ENCODE assay signal across 29 cellular contexts in the genomic region with DNA sequence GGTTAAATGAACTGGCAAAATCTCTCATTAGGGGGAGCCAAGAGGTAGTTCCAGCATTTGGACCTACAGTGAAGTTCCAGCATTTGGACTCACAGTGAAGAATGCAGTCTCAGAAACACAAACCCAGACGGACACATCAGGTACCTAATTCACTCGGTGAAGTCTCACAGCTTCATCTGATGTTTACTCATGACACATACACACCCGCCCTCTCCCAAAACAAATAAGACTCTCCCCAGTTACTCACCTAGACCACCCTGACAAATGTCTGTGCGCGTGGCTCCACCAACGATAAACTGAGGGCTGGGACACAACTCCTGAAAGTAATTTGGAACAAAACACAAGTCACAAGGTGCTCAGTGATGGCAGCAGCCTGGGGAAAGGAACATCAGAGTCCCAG. TPM values are rescaled to one million over a fixed set of nuclear protein-coding genes. Genes with fewer than 3 reads are reported as not detected.
DNase-seq lines count a peak whose midpoint lies in the region; ATAC-seq and TF ChIP-seq lines count a peak whose summit lies in the region.
"Had no signal": no experiment of that assay in that cellular context is flagged by ENCODE, and none has a peak within 500 bp of the region (broad histone marks: within the 10 kb centered on the region; RNA-seq: fewer than 3 reads in every experiment).

No MANE protein-coding gene starts in this region.

- H3K4me1 ChIP-seq in RWPE2 (ENCODE audit: insufficient read depth, poor library complexity, severe bottlenecking), result peaks cover 7% of the 10 kb centered on the region
- peaks cover 0 to 34% (median 5%) of the 10 kb centered on the region in 4 donors for H3K4me1 ChIP-seq in stomach
- H3K4me1 ChIP-seq: tibial nerve had no signal

- H3K36me3 ChIP-seq in RWPE2 (ENCODE audit: low read depth), result no peaks in the 10 kb centered on the region
- H3K36me3 ChIP-seq in stomach, result peaks cover 0 to 9% (median 6%) of the 10 kb centered on the region in 4 donors
- H3K36me3 ChIP-seq: esophagus muscularis mucosa, right lobe of liver, tibial nerve had no signal

- no peak for TF ChIP-seq POLR2A in stomach (IDR thresholded peaks at IDR 0.05)

- DNase-seq in NCI-H1092 treated with DMSO at 0.1 percent for 48 hours (lab: John Stamatoyannopoulos, UW), result peak; percentile 42
- no peak for DNase-seq in NCI-H1092 (lab: John Stamatoyannopoulos, UW)
- no peak for DNase-seq in RWPE2 (ENCODE audit: low spot score)
- DNase-seq in stomach, result no peak
- no peak for DNase-seq in OCI-M2 (lab: John Stamatoyannopoulos, UW; ENCODE audit: unreplicated experiment)
- DNase-seq in amniotic stem cell (lab: John Stamatoyannopoulos, UW), result no peak
- DNase-seq: 8988T; activated CD4-positive, alpha-beta T cell treated with anti-CD3 and anti-CD28 coated beads for 4 hours; activated T-cell treated with anti-CD3 and anti-CD28 coated beads, Interleukin-2, amount 50 U/mL, for 24 hours; CD4-positive, alpha-beta T cell; effector CD8-positive, alpha-beta T cell; GDM1; GM23248; KG1; NCI-H187 treated with DMSO at 0.1 percent for 48 hours; NCI-H774; posterior cingulate gyrus; right lobe of liver; stimulated activated naive CD8-positive, alpha-beta T cell treated with anti-CD3 and anti-CD28 coated beads, Interleukin-15, amount 100 ng/mL, for 72 hours had no signal

- TF ChIP-seq EP300 in stomach (IDR thresholded peaks at IDR 0.05), result no peak

- no peaks in the 10 kb centered on the region for H3K9me3 Mint-ChIP-seq in stimulated activated memory B cell treated with anti-CD40 and anti-IgM and Interleukin-4, amounts not matched to agents 10 μg/mL and 1 μg/mL and 100 μg/mL, for 72 hours
- H3K9me3 Mint-ChIP-seq: activated T-cell treated with anti-CD3 and anti-CD28 coated beads, Interleukin-2, amount 50 U/mL, for 24 hours; CD4-positive, alpha-beta T cell; stimulated activated naive CD8-positive, alpha-beta T cell treated with anti-CD3 and anti-CD28 coated beads, Interleukin-15, amount 100 ng/mL, for 72 hours had no signal

- H3K27ac ChIP-seq in RWPE2 (ENCODE audit: poor library complexity, severe bottlenecking), result no peak overlapping the region
- H3K27ac ChIP-seq in stomach, result peak overlapping the region in 3 of 5 donors; percentile 13 to 70 (median 36)
- H3K27ac ChIP-seq: esophagus muscularis mucosa, GM23248, tibial nerve had no signal

- no peak overlapping the region for H3K27ac Mint-ChIP-seq in stimulated activated memory B cell treated with anti-CD40 and anti-IgM and Interleukin-4, amounts not matched to agents 10 μg/mL and 1 μg/mL and 100 μg/mL, for 72 hours
- H3K27ac Mint-ChIP-seq: activated T-cell treated with anti-CD3 and anti-CD28 coated beads, Interleukin-2, amount 50 U/mL, for 24 hours; CD4-positive, alpha-beta T cell; stimulated activated naive CD8-positive, alpha-beta T cell treated with anti-CD3 and anti-CD28 coated beads, Interleukin-15, amount 100 ng/mL, for 72 hours had no signal

- H3K4me1 Mint-ChIP-seq in stimulated activated memory B cell treated with anti-CD40 and anti-IgM and Interleukin-4, amounts not matched to agents 10 μg/mL and 1 μg/mL and 100 μg/mL, for 72 hours, result no peaks in the 10 kb centered on the region
- H3K4me1 Mint-ChIP-seq: stimulated activated naive CD8-positive, alpha-beta T cell treated with anti-CD3 and anti-CD28 coated beads, Interleukin-15, amount 100 ng/mL, for 72 hours had no signal

- no peak overlapping the region for H3K4me3 ChIP-seq in RWPE2 (ENCODE audit: severe bottlenecking)
- no peak overlapping the region for H3K4me3 ChIP-seq in stomach
- H3K4me3 ChIP-seq: esophagus muscularis mucosa, GM23248, right lobe of liver, tibial nerve had no signal

- no peak overlapping the region for H3K4me3 Mint-ChIP-seq in stimulated activated memory B cell treated with anti-CD40 and anti-IgM and Interleukin-4, amounts not matched to agents 10 μg/mL and 1 μg/mL and 100 μg/mL, for 72 hours
- H3K4me3 Mint-ChIP-seq: activated T-cell treated with anti-CD3 and anti-CD28 coated beads, Interleukin-2, amount 50 U/mL, for 24 hours; brain; CD4-positive, alpha-beta T cell; stimulated activated naive CD8-positive, alpha-beta T cell treated with anti-CD3 and anti-CD28 coated beads, Interleukin-15, amount 100 ng/mL, for 72 hours had no signal

- WGBS in stomach, 5 donors, result 34 to 48% (median 38%) methylated on average over 6 of the region's 6 CpGs

- intact Hi-C loops in stomach (cut with DNase I; ENCODE audit: low total_unique reads), result no loop called here

- no peaks in the 10 kb centered on the region for H3K36me3 Mint-ChIP-seq in stimulated activated memory B cell treated with anti-CD40 and anti-IgM and Interleukin-4, amounts not matched to agents 10 μg/mL and 1 μg/mL and 100 μg/mL, for 72 hours
- H3K36me3 Mint-ChIP-seq: brain had no signal

- TF ChIP-seq CTCF in RWPE2 (IDR thresholded peaks at IDR 0.05; ENCODE audit: poor library complexity, severe bottlenecking) (no peak), stomach (IDR thresholded peaks at IDR 0.05) (no peak)

- peaks cover 40% of the 10 kb centered on the region for H3K27me3 Mint-ChIP-seq in stimulated activated memory B cell treated with anti-CD40 and anti-IgM and Interleukin-4, amounts not matched to agents 10 μg/mL and 1 μg/mL and 100 μg/mL, for 72 hours
- H3K27me3 Mint-ChIP-seq: stimulated activated naive CD8-positive, alpha-beta T cell treated with anti-CD3 and anti-CD28 coated beads, Interleukin-15, amount 100 ng/mL, for 72 hours had no signal

- 0 out of 3 replicates have a peak, but pooled peaks have one; percentile 22 for ATAC-seq in RWPE2 (ENCODE audit: low read depth)
- ATAC-seq in esophagus mucosa, result peak; percentile 18
- no peak for ATAC-seq in stimulated activated memory B cell treated with anti-CD40 and anti-IgM and Interleukin-4, amounts not matched to agents 10 μg/mL and 1 μg/mL and 100 μg/mL, for 72 hours
- ATAC-seq: stimulated activated naive CD8-positive, alpha-beta T cell treated with anti-CD3 and anti-CD28 coated beads, Interleukin-15, amount 100 ng/mL, for 72 hours had no signal

- no peaks in the 10 kb centered on the region for H3K27me3 ChIP-seq in RWPE2 (ENCODE audit: insufficient read depth, poor library complexity, severe bottlenecking)
- H3K27me3 ChIP-seq in stomach, result no peaks in the 10 kb centered on the region
- H3K27me3 ChIP-seq: esophagus muscularis mucosa, right lobe of liver, tibial nerve had no signal

- H3K9me3 ChIP-seq in RWPE2 (ENCODE audit: severe bottlenecking) (no peaks in the 10 kb centered on the region), stomach (no peaks in the 10 kb centered on the region)
- H3K9me3 ChIP-seq: esophagus muscularis mucosa, right lobe of liver, tibial nerve had no signal

RNA-seq across cellular contexts. Expression of gene CAPN8, which starts 11.4 kb away (rescaled TPM):
- total RNA-seq in esophagus mucosa (1.2 TPM), stomach (100 to 1,000 TPM in 4 of 5 donors, 10 to 100 TPM in 1; 67.5 to 581 (median 254) TPM)
- polyA plus RNA-seq in stomach, result 100 to 1,000 TPM in 1 of 3 donors, 10 to 100 TPM in 2; 28.3 to 127 (median 31.0) TPM
- total RNA-seq: activated CD8-positive, alpha-beta memory T cell treated with anti-CD3 and anti-CD28 coated beads for 36 hours; frontal cortex; GM23248; SK-MEL-5; T-helper 1 cell treated with Interleukin-12 subunit alpha and Interleukin-12 subunit beta and Interleukin-4 antibody, amounts not matched to agents 30 ng/mL and 1 ng/mL, for 36 hours; tibial nerve had no signal
- polyA plus RNA-seq: GM23248, neural cell had no signal

RNA-seq across cellular contexts. Expression of gene CAPN2, which starts 58.3 kb away (rescaled TPM):
- total RNA-seq in esophagus mucosa (171 TPM), stomach (100 to 1,000 TPM; 224 to 739 (median 358) TPM)
- polyA plus RNA-seq in stomach, result 100 to 1,000 TPM; 128 to 171 (median 161) TPM

Comparison
In these comparisons a context has a peak if more than half of its experiments do, and no peak if none do; other contexts are left out.
1. RNA of gene CAPN8, which starts 11.4 kb away (total RNA-seq): 67.5 to 581 TPM in stomach; 1.2 TPM in esophagus mucosa (single experiment); every median in the first group is over 10 times any median in the second.